In genomic region chr10:26723016-26723415, GRCh38 we compare ENCODE assay signal across 19 cellular contexts.
"Had no signal": no experiment of that assay in that cellular context is flagged by ENCODE, and none has a peak within 500 bp of the region (broad histone marks: within the 10 kb centered on the region; RNA-seq: fewer than 3 reads in every experiment).

No MANE protein-coding gene starts in this region.

- H3K4me1 Mint-ChIP-seq: WTC11 had no signal

- H3K4me3 Mint-ChIP-seq: WTC11 had no signal

- DNase-seq: activated CD4-positive, alpha-beta T cell treated with anti-CD3 and anti-CD28 coated beads for 48 hours; activated CD4-positive, CD25-positive, alpha-beta regulatory T cell treated with anti-CD3 and anti-CD28 coated beads, Interleukin-2, amount 50 U/mL, for 72 hours; brain microvascular endothelial cell; cerebellar nuclear complex; IMR-90; KG1; NCI-H1048; NCI-H146; NCI-H187 treated with DMSO at 0.1 percent for 48 hours; NCI-H2081 treated with DMSO at 0.1 percent for 48 hours; NCI-H446; NCI-H524; PC-3; SHP77; SW 1271; T-helper 9 cell had no signal

- ATAC-seq: activated naive CD4-positive, alpha-beta T cell treated with anti-CD3 and anti-CD28 coated beads, Interleukin-2, amount 50 U/mL, for 72 hours; PC-3; SK-N-SH treated with all-trans-retinoic acid at 6 μM for 48 hours; WTC11 had no signal

- H3K27ac Mint-ChIP-seq: WTC11 had no signal

- H3K9me3 Mint-ChIP-seq: activated naive CD4-positive, alpha-beta T cell treated with anti-CD3 and anti-CD28 coated beads, Interleukin-2, amount 50 U/mL, for 72 hours; WTC11 had no signal
